22 cellular contexts compared by ENCODE assay signal in genomic region chr14:23000860-23001259, GRCh38. TPM values are rescaled to one million over a fixed set of nuclear protein-coding genes. Genes with fewer than 3 reads are reported as not detected.
"Had no signal": no experiment of that assay in that cellular context is flagged by ENCODE, and none has a peak within 500 bp of the region (broad histone marks: within the 10 kb centered on the region; RNA-seq: fewer than 3 reads in every experiment).

No MANE protein-coding gene starts in this region.

- H3K36me3 ChIP-seq: MG63 had no signal

- DNase-seq: IMR-90, Karpas-422, KG1, MG63, NCI-H1092, NCI-H1105 treated with DMSO at 0.1 percent for 48 hours, NCI-H1417 treated with DMSO at 0.1 percent for 48 hours, NCI-H146, NCI-H1694 treated with DMSO at 0.1 percent for 48 hours, NCI-H1930, NCI-H2081, NCI-H2107, NCI-H226, NCI-H446, NCI-H510A, NCI-H524 treated with DMSO at 0.1 percent for 48 hours, NCI-H774, SHP77 had no signal

- ATAC-seq: HepG2, Panc1 had no signal

- H3K4me3 ChIP-seq: MG63 had no signal

- H3K27ac ChIP-seq: RWPE1 had no signal

- H3K27me3 ChIP-seq: MG63 had no signal

- H3K9me3 ChIP-seq: MG63 had no signal

RNA-seq across cellular contexts. Expression of gene PSMB11, which starts 41.2 kb away (rescaled TPM):
- total RNA-seq: HepG2, HT1080, IMR-90 had no signal
- polyA plus RNA-seq: HepG2, IMR-90 had no signal
